Comparison of ENCODE assay signal across 37 cellular contexts in genomic region chr18:59325965-59326364, GRCh38. TPM values are rescaled to one million over a fixed set of nuclear protein-coding genes. Genes with fewer than 3 reads are reported as not detected.
"Had no signal": no experiment of that assay in that cellular context is flagged by ENCODE, and none has a peak within 500 bp of the region (broad histone marks: within the 10 kb centered on the region; RNA-seq: fewer than 3 reads in every experiment).

No MANE protein-coding gene starts in this region.

- FAIRE-seq: colon had no signal

- H3K9me3 Mint-ChIP-seq: activated B cell treated with CpG ODN at 0.5 μM for 24 hours; activated CD4-positive, alpha-beta memory T cell treated with anti-CD3 and anti-CD28 coated beads for 36 hours; activated naive CD4-positive, alpha-beta T cell treated with anti-CD3 and anti-CD28 coated beads for 36 hours; activated naive CD8-positive, alpha-beta T cell treated with anti-CD3 and anti-CD28 coated beads for 36 hours; activated naive CD8-positive, alpha-beta T cell treated with anti-CD3 and anti-CD28 coated beads, Interleukin-2, amount 50 U/mL, for 24 hours; activated T-helper 1 cell treated with anti-CD3 and anti-CD28 coated beads, Interleukin-12 subunit alpha, Interleukin-12 subunit beta, Interleukin-2, Interleukin-4 antibody, amounts not matched to agents 30 ng/mL and 10 ng/mL and 1 ng/mL, durations not matched to agents 14 hours and 24 hours and 36 hours; activated T-helper 2 cell treated with anti-CD3 and anti-CD28 coated beads, Interferon-gamma antibody, Interleukin-2, Interleukin-4, amounts not matched to agents 10 μg/mL and 5 μg/mL and 100 μg/mL, durations not matched to agents 14 hours and 24 hours and 36 hours; effector memory CD8-positive, alpha-beta T cell had no signal

- H3K4me1 Mint-ChIP-seq: activated B cell treated with CpG ODN at 0.5 μM for 24 hours; activated CD8-positive, alpha-beta memory T cell treated with anti-CD3 and anti-CD28 coated beads, Interleukin-2, amount 10 ng/mL, durations not matched to agents 7 days and 5 days; activated naive CD4-positive, alpha-beta T cell treated with anti-CD3 and anti-CD28 coated beads, Interleukin-2, amount 50 U/mL, for 24 hours; activated naive CD8-positive, alpha-beta T cell treated with anti-CD3 and anti-CD28 coated beads for 36 hours; activated naive CD8-positive, alpha-beta T cell treated with anti-CD3 and anti-CD28 coated beads, Interleukin-2, amount 50 U/mL, for 24 hours had no signal

- H3K4me3 ChIP-seq: adrenal gland, body of pancreas, esophagus muscularis mucosa, gastrocnemius medialis, heart left ventricle had no signal

- H3K27ac ChIP-seq: adrenal gland, body of pancreas, esophagus muscularis mucosa, foreskin keratinocyte, gastrocnemius medialis, heart left ventricle, WERI-Rb-1 had no signal

- H3K27me3 Mint-ChIP-seq: activated CD4-positive, alpha-beta memory T cell treated with anti-CD3 and anti-CD28 coated beads for 36 hours; activated naive CD4-positive, alpha-beta T cell treated with anti-CD3 and anti-CD28 coated beads, Interleukin-2, amount 50 U/mL, for 24 hours; activated naive CD8-positive, alpha-beta T cell treated with anti-CD3 and anti-CD28 coated beads, Interleukin-2, amount 50 U/mL, for 24 hours had no signal

- H3K4me1 ChIP-seq: adrenal gland, body of pancreas, esophagus muscularis mucosa, foreskin keratinocyte, gastrocnemius medialis, heart left ventricle had no signal

- H3K27ac Mint-ChIP-seq: activated B cell treated with CpG ODN at 0.5 μM for 24 hours; activated CD4-positive, alpha-beta memory T cell treated with anti-CD3 and anti-CD28 coated beads for 36 hours; activated CD8-positive, alpha-beta memory T cell treated with anti-CD3 and anti-CD28 coated beads, Interleukin-2, amount 10 ng/mL, durations not matched to agents 7 days and 5 days; activated CD8-positive, alpha-beta T cell treated with anti-CD3 and anti-CD28 coated beads, Interleukin-2, amount 10 ng/mL, durations not matched to agents 7 days and 5 days; activated naive CD4-positive, alpha-beta T cell treated with anti-CD3 and anti-CD28 coated beads for 36 hours; activated naive CD4-positive, alpha-beta T cell treated with anti-CD3 and anti-CD28 coated beads, Interleukin-2, amount 50 U/mL, for 24 hours; activated naive CD8-positive, alpha-beta T cell treated with anti-CD3 and anti-CD28 coated beads for 36 hours; activated naive CD8-positive, alpha-beta T cell treated with anti-CD3 and anti-CD28 coated beads, Interleukin-2, amount 50 U/mL, for 24 hours; activated T-helper 1 cell treated with anti-CD3 and anti-CD28 coated beads, Interleukin-12 subunit alpha, Interleukin-12 subunit beta, Interleukin-2, Interleukin-4 antibody, amounts not matched to agents 30 ng/mL and 10 ng/mL and 1 ng/mL, durations not matched to agents 14 hours and 24 hours and 36 hours; activated T-helper 2 cell treated with anti-CD3 and anti-CD28 coated beads, Interferon-gamma antibody, Interleukin-2, Interleukin-4, amounts not matched to agents 10 μg/mL and 5 μg/mL and 100 μg/mL, durations not matched to agents 14 hours and 24 hours and 36 hours; effector memory CD8-positive, alpha-beta T cell had no signal

- H3K27me3 ChIP-seq: adrenal gland, body of pancreas, esophagus muscularis mucosa, foreskin keratinocyte, gastrocnemius medialis, heart left ventricle had no signal

- H3K9me3 ChIP-seq: adrenal gland, body of pancreas, gastrocnemius medialis, heart left ventricle had no signal

- ATAC-seq: activated CD4-positive, CD25-positive, alpha-beta regulatory T cell treated with anti-CD3 and anti-CD28 coated beads, Interleukin-2, amount 50 U/mL, for 24 hours; activated CD8-positive, alpha-beta memory T cell treated with anti-CD3 and anti-CD28 coated beads, Interleukin-2, amount 10 ng/mL, durations not matched to agents 7 days and 5 days; activated CD8-positive, alpha-beta T cell treated with anti-CD3 and anti-CD28 coated beads, Interleukin-2, amount 10 ng/mL, durations not matched to agents 7 days and 5 days; activated naive CD8-positive, alpha-beta T cell treated with anti-CD3 and anti-CD28 coated beads, Interleukin-2, amount 50 U/mL, for 24 hours; body of pancreas; effector memory CD8-positive, alpha-beta T cell; foreskin keratinocyte; gastrocnemius medialis; heart left ventricle had no signal

- DNase-seq: activated B cell treated with CpG ODN at 0.5 μM for 24 hours; activated CD4-positive, alpha-beta memory T cell treated with anti-CD3 and anti-CD28 coated beads for 36 hours; activated CD4-positive, alpha-beta T cell treated with anti-CD3 and anti-CD28 coated beads for 48 hours; activated CD4-positive, alpha-beta T cell treated with anti-CD3 and anti-CD28 coated beads, Interleukin-2, amount 50 U/mL, for 1 hour; activated CD8-positive, alpha-beta memory T cell treated with anti-CD3 and anti-CD28 coated beads, Interleukin-2, amount 10 ng/mL, durations not matched to agents 7 days and 5 days; activated CD8-positive, alpha-beta memory T cell treated with anti-CD3 and anti-CD28 coated beads, Interleukin-2, amount 50 U/mL, for 4 hours; activated CD8-positive, alpha-beta T cell treated with anti-CD3 and anti-CD28 coated beads, Interleukin-2, amount 10 ng/mL, durations not matched to agents 7 days and 5 days; activated effector memory CD4-positive, alpha-beta T cell treated with anti-CD3 and anti-CD28 coated beads, Interleukin-2, amount 50 U/mL, for 16 hours; activated naive CD4-positive, alpha-beta T cell treated with anti-CD3 and anti-CD28 coated beads for 36 hours; activated naive CD8-positive, alpha-beta T cell treated with anti-CD3 and anti-CD28 coated beads for 36 hours; activated naive CD8-positive, alpha-beta T cell treated with anti-CD3 and anti-CD28 coated beads, Interleukin-2, amount 50 U/mL, for 24 hours; activated T-cell treated with anti-CD3 and anti-CD28 coated beads, Interleukin-2, amount 50 U/mL, for 1 hour; activated T-cell treated with anti-CD3 and anti-CD28 coated beads, Interleukin-2, amount 50 U/mL, for 48 hours; adrenal gland; amygdala; aorta; body of pancreas; caudate nucleus; cortex of kidney; dermis blood vessel endothelial cell; effector CD4-positive, alpha-beta T cell; effector memory CD8-positive, alpha-beta T cell; erythroblast; foreskin keratinocyte; gastrocnemius medialis; glutamatergic neuron; heart left ventricle; T-helper 2 cell; WERI-Rb-1 had no signal

- H3K4me3 Mint-ChIP-seq: activated B cell treated with CpG ODN at 0.5 μM for 24 hours; activated CD4-positive, alpha-beta memory T cell treated with anti-CD3 and anti-CD28 coated beads for 36 hours; activated CD8-positive, alpha-beta memory T cell treated with anti-CD3 and anti-CD28 coated beads, Interleukin-2, amount 10 ng/mL, durations not matched to agents 7 days and 5 days; activated CD8-positive, alpha-beta T cell treated with anti-CD3 and anti-CD28 coated beads, Interleukin-2, amount 10 ng/mL, durations not matched to agents 7 days and 5 days; activated naive CD4-positive, alpha-beta T cell treated with anti-CD3 and anti-CD28 coated beads for 36 hours; activated naive CD4-positive, alpha-beta T cell treated with anti-CD3 and anti-CD28 coated beads, Interleukin-2, amount 50 U/mL, for 24 hours; activated naive CD8-positive, alpha-beta T cell treated with anti-CD3 and anti-CD28 coated beads for 36 hours; activated naive CD8-positive, alpha-beta T cell treated with anti-CD3 and anti-CD28 coated beads, Interleukin-2, amount 50 U/mL, for 24 hours; activated T-helper 1 cell treated with anti-CD3 and anti-CD28 coated beads, Interleukin-12 subunit alpha, Interleukin-12 subunit beta, Interleukin-2, Interleukin-4 antibody, amounts not matched to agents 30 ng/mL and 10 ng/mL and 1 ng/mL, durations not matched to agents 14 hours and 24 hours and 36 hours; effector memory CD8-positive, alpha-beta T cell had no signal

RNA-seq across cellular contexts. Expression of gene CPLX4, which starts 7.5 kb away (rescaled TPM):
- total RNA-seq: activated B cell treated with CpG ODN at 0.5 μM for 24 hours; activated CD4-positive, alpha-beta memory T cell treated with anti-CD3 and anti-CD28 coated beads for 36 hours; activated CD8-positive, alpha-beta memory T cell treated with anti-CD3 and anti-CD28 coated beads for 36 hours; activated CD8-positive, alpha-beta memory T cell treated with anti-CD3 and anti-CD28 coated beads, Interleukin-2, amount 10 ng/mL, durations not matched to agents 7 days and 5 days; activated CD8-positive, alpha-beta T cell treated with anti-CD3 and anti-CD28 coated beads, Interleukin-2, amount 10 ng/mL, durations not matched to agents 7 days and 5 days; activated naive CD4-positive, alpha-beta T cell treated with anti-CD3 and anti-CD28 coated beads for 36 hours; activated naive CD8-positive, alpha-beta T cell treated with anti-CD3 and anti-CD28 coated beads for 36 hours; activated T-helper 1 cell treated with anti-CD3 and anti-CD28 coated beads, Interleukin-12 subunit alpha, Interleukin-12 subunit beta, Interleukin-2, Interleukin-4 antibody, amounts not matched to agents 30 ng/mL and 10 ng/mL and 1 ng/mL, durations not matched to agents 14 hours and 24 hours and 36 hours; activated T-helper 2 cell treated with anti-CD3 and anti-CD28 coated beads, Interferon-gamma antibody, Interleukin-2, Interleukin-4, amounts not matched to agents 10 μg/mL and 5 μg/mL and 100 μg/mL, durations not matched to agents 14 hours and 24 hours and 36 hours; adrenal gland; aorta; body of pancreas; chondrocyte; dermis blood vessel endothelial cell; esophagus muscularis mucosa; foreskin keratinocyte; gastrocnemius medialis; heart left ventricle had no signal
- polyA plus RNA-seq: adrenal gland, foreskin keratinocyte, heart left ventricle had no signal

RNA-seq across cellular contexts. Expression of gene RAX, which starts 52.7 kb away (rescaled TPM):
- total RNA-seq: activated B cell treated with CpG ODN at 0.5 μM for 24 hours; activated CD8-positive, alpha-beta memory T cell treated with anti-CD3 and anti-CD28 coated beads for 36 hours; activated CD8-positive, alpha-beta memory T cell treated with anti-CD3 and anti-CD28 coated beads, Interleukin-2, amount 10 ng/mL, durations not matched to agents 7 days and 5 days; activated CD8-positive, alpha-beta T cell treated with anti-CD3 and anti-CD28 coated beads, Interleukin-2, amount 10 ng/mL, durations not matched to agents 7 days and 5 days; activated naive CD4-positive, alpha-beta T cell treated with anti-CD3 and anti-CD28 coated beads for 36 hours; activated naive CD8-positive, alpha-beta T cell treated with anti-CD3 and anti-CD28 coated beads for 36 hours; activated T-helper 1 cell treated with anti-CD3 and anti-CD28 coated beads, Interleukin-12 subunit alpha, Interleukin-12 subunit beta, Interleukin-2, Interleukin-4 antibody, amounts not matched to agents 30 ng/mL and 10 ng/mL and 1 ng/mL, durations not matched to agents 14 hours and 24 hours and 36 hours; activated T-helper 2 cell treated with anti-CD3 and anti-CD28 coated beads, Interferon-gamma antibody, Interleukin-2, Interleukin-4, amounts not matched to agents 10 μg/mL and 5 μg/mL and 100 μg/mL, durations not matched to agents 14 hours and 24 hours and 36 hours; adrenal gland; aorta; body of pancreas; chondrocyte; dermis blood vessel endothelial cell; esophagus muscularis mucosa; foreskin keratinocyte; gastrocnemius medialis; heart left ventricle had no signal
- polyA plus RNA-seq: adrenal gland, aorta, foreskin keratinocyte, heart left ventricle had no signal
